ENCODE assay signal across 10 cellular contexts in the genomic region with DNA sequence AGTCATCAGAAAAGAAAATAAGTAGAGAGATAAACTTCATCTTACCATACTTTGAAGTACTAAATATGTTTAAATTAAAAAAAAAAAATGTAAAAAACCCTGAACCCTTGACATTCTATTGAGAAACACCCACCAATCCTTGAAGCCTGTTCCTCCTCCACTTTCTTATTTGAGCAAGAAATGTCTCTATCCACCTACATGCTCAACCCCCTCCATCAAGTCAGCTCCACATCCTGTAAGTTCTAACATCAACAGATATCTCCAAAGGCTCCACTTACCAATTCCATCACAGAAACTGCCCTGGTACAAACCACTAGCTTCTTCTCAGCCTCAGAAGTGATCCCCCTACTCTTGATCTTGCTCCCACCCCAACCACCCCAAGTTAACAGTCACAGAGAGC. TPM values are rescaled to one million over a fixed set of nuclear protein-coding genes. Genes with fewer than 3 reads are reported as not detected.
"Had no signal": no experiment of that assay in that cellular context is flagged by ENCODE, and none has a peak within 500 bp of the region (broad histone marks: within the 10 kb centered on the region; RNA-seq: fewer than 3 reads in every experiment).

No MANE protein-coding gene starts in this region.

- H3K27me3 Mint-ChIP-seq: IgD-negative memory B cell had no signal

- H3K4me3 ChIP-seq: GM23248 had no signal

- H3K4me3 Mint-ChIP-seq: H9, HFFc6, IgD-negative memory B cell had no signal

- H3K27ac ChIP-seq: GM23248, KMS-11 had no signal

- H3K4me1 Mint-ChIP-seq: IgD-negative memory B cell had no signal

- H2AFZ ChIP-seq: GM23248 had no signal

- H3K9me3 Mint-ChIP-seq: H9 had no signal

- DNase-seq: H9, HCEC 1CT, HFFc6, KBM-7 had no signal

- ATAC-seq: HepG2 had no signal

- H3K4me2 ChIP-seq: KMS-11 had no signal

- FAIRE-seq: H1, H54, HepG2 had no signal

- H3K9ac ChIP-seq: GM23248, KMS-11 had no signal

- H3K27ac Mint-ChIP-seq: H9, HFFc6, IgD-negative memory B cell had no signal

RNA-seq across cellular contexts. Expression of a gene that starts 32.5 kb away (rescaled TPM):
- polyA plus RNA-seq: HepG2, IgD-negative memory B cell had no signal
